ENCODE assay signal across 8 cellular contexts in genomic region chr6:166627039-166627874, GRCh38. TPM values are rescaled to one million over a fixed set of nuclear protein-coding genes. Genes with fewer than 3 reads are reported as not detected.
DNase-seq lines count a peak whose midpoint lies in the region; ATAC-seq and TF ChIP-seq lines count a peak whose summit lies in the region.

TSS of gene RPS6KA2 (minus strand) at chr6:166627251. CDS start at chr6:166627019, 232 bp downstream.

- H3K9me2 ChIP-seq in PC-3 (replicated peaks; ENCODE audit: low read length), result no peaks in the 10 kb centered on the region

- peak; percentile 88 for ATAC-seq in GM21576 (IDR thresholded peaks at IDR 0.05; ENCODE audit: unreplicated experiment)
- ATAC-seq in PC-3, result peak; percentile 83

- peak within 1 kb of the TSS; percentile 100 for H3K4me2 ChIP-seq in PC-3 (ENCODE audit: low read length)

- CTCF ChIA-PET in PC-3 (lab: Charles Lee), result interaction anchor here (0.7 to 1.5 kb wide), 4 partner anchors 71 to 112 kb away, joined by 4 to 7 read pairs (median 4); no protein-coding TSS in a partner anchor

- peak within 1 kb of the TSS; percentile 49 for H3K27ac ChIP-seq in PC-3 (ENCODE audit: low read length)

- POLR2A ChIA-PET in PC-3 (lab: Charles Lee; ENCODE audit: unreplicated experiment), result interaction anchor here (0.6 to 0.7 kb wide), 7 partner anchors 55 to 357 kb away, joined by 3 to 28 read pairs (median 4); no protein-coding TSS in a partner anchor

- intact Hi-C loops in PC-3 (cut with micrococcal nuclease), result loop anchor here (1.0 to 10.0 kb wide), 7 partner anchors 54 to 372 kb away; partner anchors contain the start of genes CEP43 and RNASET2

- no peaks in the 10 kb centered on the region for H3F3A ChIP-seq in PC-3 (ENCODE audit: low read length, unreplicated experiment)

- DNase-seq in DMS153 treated with DMSO at 0.1 percent for 48 hours (lab: John Stamatoyannopoulos, UW; ENCODE audit: unreplicated experiment) (peak; percentile 96), PC-3 (peak; percentile 94), epithelial cell of proximal tubule (ENCODE audit: low read depth) (peak; percentile 82), mucosa of gallbladder (ENCODE audit: low spot score) (peak; percentile 100)
- peak; percentile 100 for DNase-seq in activated T-cell treated with anti-CD3 and anti-CD28 coated beads, Interleukin-2, amount 50 U/mL, for 24 hours
- DNase-seq in stimulated activated CD8-positive, alpha-beta memory T cell treated with anti-CD3 and anti-CD28 coated beads, Interleukin-4, amount 100 ng/mL, for 24 hours (ENCODE audit: low read depth), result peak; percentile 100

- H2AFZ ChIP-seq in PC-3 (ENCODE audit: low read length), result peak within 1 kb of the TSS; percentile 83

- H3K9ac ChIP-seq in PC-3 (ENCODE audit: low read length), result peak within 1 kb of the TSS; percentile 73

- peak within 1 kb of the TSS; percentile 60 to 95 (median 91) for H3K27ac Mint-ChIP-seq in IgD-negative memory B cell
- peak within 1 kb of the TSS; percentile 86 for H3K27ac Mint-ChIP-seq in activated T-cell treated with anti-CD3 and anti-CD28 coated beads, Interleukin-2, amount 50 U/mL, for 24 hours

- no peaks in the 10 kb centered on the region for H4K20me1 ChIP-seq in PC-3 (ENCODE audit: low read length)

- H3K79me2 ChIP-seq in PC-3 (ENCODE audit: low read length), result no peaks in the 10 kb centered on the region

- H3K4me1 ChIP-seq in PC-3 (ENCODE audit: insufficient read depth, low read length), result peaks cover 16% of the 10 kb centered on the region

- no peaks in the 10 kb centered on the region for H3K9me3 ChIP-seq in PC-3 (ENCODE audit: low read length)

- H3K27me3 Mint-ChIP-seq in IgD-negative memory B cell, result peaks cover 42% of the 10 kb centered on the region
- H3K27me3 Mint-ChIP-seq in activated T-cell treated with anti-CD3 and anti-CD28 coated beads, Interleukin-2, amount 50 U/mL, for 24 hours, result peaks cover 62% of the 10 kb centered on the region

- H3K4me3 ChIP-seq in PC-3 (ENCODE audit: low read length) (peak within 1 kb of the TSS; percentile 87), epithelial cell of proximal tubule (ENCODE audit: low read depth, low read length) (peak within 1 kb of the TSS; percentile 91)

- H3K9me3 Mint-ChIP-seq in IgD-negative memory B cell, result no peaks in the 10 kb centered on the region
- H3K9me3 Mint-ChIP-seq in activated T-cell treated with anti-CD3 and anti-CD28 coated beads, Interleukin-2, amount 50 U/mL, for 24 hours, result no peaks in the 10 kb centered on the region

- no peaks in the 10 kb centered on the region for H3K36me3 ChIP-seq in PC-3 (ENCODE audit: low read depth, low read length)

- BruUV-seq in PC-3 (replicated peaks; lab: Mats Ljungman, UMichigan), result no TSS peak

- no peaks in the 10 kb centered on the region for H3K27me3 ChIP-seq in PC-3 (ENCODE audit: low read length)

- no peaks in the 10 kb centered on the region for H3K36me3 Mint-ChIP-seq in IgD-negative memory B cell
- peaks cover 2% of the 10 kb centered on the region for H3K36me3 Mint-ChIP-seq in activated T-cell treated with anti-CD3 and anti-CD28 coated beads, Interleukin-2, amount 50 U/mL, for 24 hours (ENCODE audit: low read depth)

- TF ChIP-seq CTCF in PC-3 (conservative IDR thresholded peaks at IDR 0.05; ENCODE audit: low read depth, low read length), result no peak
- TF ChIP-seq CTCF in epithelial cell of proximal tubule (conservative IDR thresholded peaks at IDR 0.05; ENCODE audit: low read depth, low read length), result no peak

- H3K4me1 Mint-ChIP-seq in IgD-negative memory B cell, result peaks cover 0 to 17% (median 11%) of the 10 kb centered on the region in 3 donors
- peaks cover 21% of the 10 kb centered on the region for H3K4me1 Mint-ChIP-seq in activated T-cell treated with anti-CD3 and anti-CD28 coated beads, Interleukin-2, amount 50 U/mL, for 24 hours (ENCODE audit: low read depth)

- peak within 1 kb of the TSS; percentile 95 to 99 (median 98) for H3K4me3 Mint-ChIP-seq in IgD-negative memory B cell
- peak within 1 kb of the TSS; percentile 88 for H3K4me3 Mint-ChIP-seq in activated T-cell treated with anti-CD3 and anti-CD28 coated beads, Interleukin-2, amount 50 U/mL, for 24 hours

RNA-seq across cellular contexts. Expression of gene RPS6KA2, which starts in this region (rescaled TPM):
- 4.9 TPM for polyA plus RNA-seq in IgD-negative memory B cell
- total RNA-seq in PC-3 (2014; rRNA removed), result 5.1 and 7.9 TPM in 2 replicates
- total RNA-seq in epithelial cell of proximal tubule, result 16.1 and 20.8 TPM in 2 replicates
- total RNA-seq in mucosa of gallbladder, result 36.1 TPM

Comparison
In these comparisons a context has a peak if more than half of its experiments do, and no peak if none do; other contexts are left out.
1. Peak in every context shown above with its lines: DNase-seq, ATAC-seq, H3K4me3 ChIP-seq and H3K27ac ChIP-seq.